ENCODE assay signal across 1 cellular context in genomic region chr11:57643802-57644201, GRCh38.
TF ChIP-seq lines count a peak whose summit lies in the region.

No MANE protein-coding gene starts in this region.

TF ChIP-seq in IMR-90, 13 proteins besides CTCF, POLR2A, EP300 and RAD21:
- TF ChIP-seq MAZ (IDR thresholded peaks at IDR 0.05; ENCODE audit: borderline replicate concordance, low read depth, low read length), result no peak
- no peak for TF ChIP-seq RFX5 (IDR thresholded peaks at IDR 0.05; ENCODE audit: low read depth, low read length)
- TF ChIP-seq CHD1 (IDR thresholded peaks at IDR 0.05; ENCODE audit: low read depth, low read length), result no peak
- no peak for TF ChIP-seq NFE2L2 (IDR thresholded peaks at IDR 0.05; ENCODE audit: low read depth, low read length)
- TF ChIP-seq RCOR1 (IDR thresholded peaks at IDR 0.05; ENCODE audit: insufficient replicate concordance, low read length), result no peak
- TF ChIP-seq MAFK (IDR thresholded peaks at IDR 0.05; ENCODE audit: low read depth, low read length), result no peak
- no peak for TF ChIP-seq MXI1 (IDR thresholded peaks at IDR 0.05; ENCODE audit: borderline replicate concordance, low read depth, low read length)
- TF ChIP-seq BHLHE40 (IDR thresholded peaks at IDR 0.05; ENCODE audit: low read depth, low read length), result no peak
- no peak for TF ChIP-seq ELK1 (IDR thresholded peaks at IDR 0.05; ENCODE audit: borderline replicate concordance, low read depth, low read length)
- TF ChIP-seq CEBPB (IDR thresholded peaks at IDR 0.05; ENCODE audit: low read depth, low read length), result no peak
- TF ChIP-seq FOS (IDR thresholded peaks at IDR 0.05; ENCODE audit: low read depth, low read length), result no peak
- no peak for TF ChIP-seq SMC3 (IDR thresholded peaks at IDR 0.05; ENCODE audit: low read depth, low read length)
- TF ChIP-seq USF2 (IDR thresholded peaks at IDR 0.05; ENCODE audit: low read depth, low read length), result no peak
